8 cellular contexts compared by ENCODE assay signal in genomic region chr2:186427017-186427350, GRCh38. TPM values are rescaled to one million over a fixed set of nuclear protein-coding genes. Genes with fewer than 3 reads are reported as not detected.
DNase-seq lines count a peak whose midpoint lies in the region; ATAC-seq, FAIRE-seq and TF ChIP-seq lines count a peak whose summit lies in the region.
"Not testable (repeated sequence)": the region's sequence is repeated elsewhere in the genome, so short reads cannot be mapped to it uniquely, and the experiment has no call there.

No MANE protein-coding gene starts in this region.

- not testable (repeated sequence) for H3K79me2 ChIP-seq in GM12878 (ENCODE audit: control insufficient read depth, insufficient read depth, low read length)

- BruUV-seq in GM12878 (replicated peaks; lab: Mats Ljungman, UMichigan): not testable (repeated sequence)

- ATAC-seq in GM18520 (IDR thresholded peaks at IDR 0.05; ENCODE audit: unreplicated experiment) (peak; percentile 12), GM19328 (IDR thresholded peaks at IDR 0.05; ENCODE audit: unreplicated experiment) (peak; percentile 20), GM21390 (IDR thresholded peaks at IDR 0.05; ENCODE audit: unreplicated experiment) (peak; percentile 32), HG02588 (IDR thresholded peaks at IDR 0.05; ENCODE audit: unreplicated experiment) (peak; percentile 34), HG02943 (IDR thresholded peaks at IDR 0.05; ENCODE audit: low read depth, unreplicated experiment) (peak; percentile 53), HG03135 (IDR thresholded peaks at IDR 0.05; ENCODE audit: unreplicated experiment) (peak; percentile 24), HG03520 (IDR thresholded peaks at IDR 0.05; ENCODE audit: unreplicated experiment) (peak; percentile 35), GM12878 (peak; percentile 73)

- H3K4me1 ChIP-seq in GM12878 (ENCODE audit: control insufficient read depth, insufficient read depth, low read length): not testable (repeated sequence)

- H4K20me1 ChIP-seq in GM12878 (ENCODE audit: control insufficient read depth, insufficient read depth): not testable (repeated sequence)

- H3K27ac ChIP-seq in GM12878 (ENCODE audit: control insufficient read depth, insufficient read depth): not testable (repeated sequence)

- not testable (repeated sequence) for FAIRE-seq in GM12878 (lab: Jason Lieb, UNC)

- TF ChIP-seq POLR2A in GM12878 (IDR thresholded peaks at IDR 0.05; ENCODE audit: low read depth, low read length): not testable (repeated sequence)

- in situ Hi-C loops in GM12878 (cut with MboI): not testable (repeated sequence)

- not testable (repeated sequence) for H3K36me3 ChIP-seq in GM12878 (ENCODE audit: control insufficient read depth in 2 of 2, insufficient read depth in 2 of 2, low read length in 1 of 2)

- 46% methylated on average over 3 of the region's 3 CpGs for WGBS in GM12878 (ENCODE audit: insufficient coverage, insufficient replicate concordance, low lambda C conversion rate, missing lambda C conversion rate)

- not testable (repeated sequence) for DNase-seq in GM12878 (ENCODE audit: low read depth, low spot score)

- H3K9ac ChIP-seq in GM12878 (ENCODE audit: control insufficient read depth, insufficient read depth, low read length): not testable (repeated sequence)

- CTCF ChIA-PET in GM12878 (lab: Yijun Ruan, JAX): not testable (repeated sequence)

- RAD21 ChIA-PET in GM12878 (lab: Charles Lee; ENCODE audit: unreplicated experiment): not testable (repeated sequence)

- not testable (repeated sequence) for TF ChIP-seq CTCF in GM12878 (IDR thresholded peaks at IDR 0.05 in 2 of 3, conservative IDR thresholded peaks at IDR 0.05 in 1 of 3; ENCODE audit: control insufficient read depth in 2 of 3, extremely low read depth in 1 of 3, insufficient read depth in 1 of 3, low read depth in 3 of 3, low read length in 3 of 3)

- POLR2A ChIA-PET in GM12878 (lab: Charles Lee): interaction anchor here (0.9 to 1.2 kb wide), 2 partner anchors 10 to 163 kb away, joined by 3 read pairs; partner anchors contain the start of gene ITGAV

- H3K4me3 ChIP-seq in GM12878: not testable (repeated sequence)

- H3K4me2 ChIP-seq in GM12878 (ENCODE audit: control insufficient read depth, insufficient read depth): 0 out of 2 replicates have a peak overlapping the region, but pooled peaks have one; percentile 29

- intact Hi-C loops in GM12878 (cut with micrococcal nuclease; ENCODE audit: unreplicated experiment): not testable (repeated sequence)

- H2AFZ ChIP-seq in GM12878 (ENCODE audit: control insufficient read depth, low read depth, low read length): not testable (repeated sequence)

- SMC1A ChIA-PET in GM12878 (lab: Charles Lee; ENCODE audit: uncharacterized antibody, unreplicated experiment): interaction anchor here (0.5 to 0.7 kb wide), 2 partner anchors 262 to 524 kb away, joined by 3 read pairs; no protein-coding TSS in a partner anchor

- not testable (repeated sequence) for H3K27me3 ChIP-seq in GM12878 (replicated peaks in 1 of 2; ENCODE audit: control insufficient read depth in 2 of 2, insufficient read depth in 2 of 2, low read length in 1 of 2)

- TF ChIP-seq EP300 in GM12878 (IDR thresholded peaks at IDR 0.05; ENCODE audit: borderline replicate concordance in 1 of 2, control insufficient read depth in 1 of 2, low read depth in 2 of 2, low read length in 2 of 2): not testable (repeated sequence)

- not testable (repeated sequence) for H3K9me3 ChIP-seq in GM12878 (replicated peaks; ENCODE audit: control insufficient read depth, insufficient read depth, low read length)

- TF ChIP-seq RAD21 in GM12878 (IDR thresholded peaks at IDR 0.05; ENCODE audit: insufficient read depth, low read depth, low read length): not testable (repeated sequence)

TF ChIP-seq in GM12878, 131 proteins besides CTCF, POLR2A, EP300 and RAD21:
- TF ChIP-seq NR2F1 (conservative IDR thresholded peaks at IDR 0.05) (0 out of 2 replicates have a peak, but pooled peaks have one; percentile 1), MTA2 (IDR thresholded peaks at IDR 0.05; ENCODE audit: low read depth) (peak; percentile 7; the same call in 1 of the 2 replicates), TCF7 (IDR thresholded peaks at IDR 0.05; ENCODE audit: borderline replicate concordance) (0 out of 2 replicates have a peak, but pooled peaks have one; percentile 2)

RNA-seq across cellular contexts. Expression of gene ZC3H15, which starts 59.1 kb away (rescaled TPM):
- 77.2 and 90.4 TPM in 2 replicates for total RNA-seq in GM12878 (2013; cell fraction: nucleolus; rRNA removed)
- total RNA-seq in GM12878 (2014; rRNA removed) (51.5 and 58.4 TPM in 2 replicates), GM12878 (2014; rRNA removed; fragmentation: Illumina TruSeq; extraction: Trizol) (122 and 123 TPM in 2 replicates), GM12878 (2021) (71.3 and 72.4 TPM in 2 replicates)
- polyA plus RNA-seq in GM12878 (2011; ENCODE audit: low read depth): 58.5 TPM
- polyA plus RNA-seq in GM12878 (2011; rRNA removed) (128 and 193 TPM in 2 replicates), GM12878 (2014; fragmentation: Illumina TruSeq; extraction: Trizol) (152 and 199 TPM in 2 replicates), GM12878 (2014; fragmentation: Nextera tagmentation; extraction: Ambion mirVana) (100 to 1,000 TPM; 115 to 122 TPM), GM12878 (2014; rRNA removed) (62.2 and 74.5 TPM in 2 replicates), GM12878 (2016; fragmentation: Nextera tagmentation; extraction: Ambion mirVana) (100 to 1,000 TPM; 131 TPM)
- 37.1 and 45.1 TPM in 2 replicates for polyA plus RNA-seq in GM12878 (2011; cell fraction: cytosol; rRNA removed)
- polyA plus RNA-seq in GM12878 (2011; cell fraction: nucleus; rRNA removed): 61.2 and 70.1 TPM in 2 replicates
- 66.6 and 76.4 TPM in 2 replicates for polyA plus RNA-seq in GM12878 (2012)
- 44.8 and 74.0 TPM in 2 replicates for polyA minus RNA-seq in GM12878 (2011; rRNA and poly(A)+ RNA removed)
- 37.6 and 38.5 TPM in 2 replicates for polyA minus RNA-seq in GM12878 (2011; cell fraction: cytosol; rRNA and poly(A)+ RNA removed)
- polyA minus RNA-seq in GM12878 (2011; cell fraction: nucleus; rRNA and poly(A)+ RNA removed): 20.3 and 34.5 TPM in 2 replicates

Comparison
In these comparisons a context has a peak if more than half of its experiments do, and no peak if none do; other contexts are left out.
1. ATAC-seq: peak in every context shown above with its lines; median percentile 73 in GM12878; 53 in HG02943; 35 in HG03520; 34 in HG02588; 32 in GM21390; 24 in HG03135; 20 in GM19328; 12 in GM18520.